1 cellular context compared by ENCODE assay signal in the genomic region with DNA sequence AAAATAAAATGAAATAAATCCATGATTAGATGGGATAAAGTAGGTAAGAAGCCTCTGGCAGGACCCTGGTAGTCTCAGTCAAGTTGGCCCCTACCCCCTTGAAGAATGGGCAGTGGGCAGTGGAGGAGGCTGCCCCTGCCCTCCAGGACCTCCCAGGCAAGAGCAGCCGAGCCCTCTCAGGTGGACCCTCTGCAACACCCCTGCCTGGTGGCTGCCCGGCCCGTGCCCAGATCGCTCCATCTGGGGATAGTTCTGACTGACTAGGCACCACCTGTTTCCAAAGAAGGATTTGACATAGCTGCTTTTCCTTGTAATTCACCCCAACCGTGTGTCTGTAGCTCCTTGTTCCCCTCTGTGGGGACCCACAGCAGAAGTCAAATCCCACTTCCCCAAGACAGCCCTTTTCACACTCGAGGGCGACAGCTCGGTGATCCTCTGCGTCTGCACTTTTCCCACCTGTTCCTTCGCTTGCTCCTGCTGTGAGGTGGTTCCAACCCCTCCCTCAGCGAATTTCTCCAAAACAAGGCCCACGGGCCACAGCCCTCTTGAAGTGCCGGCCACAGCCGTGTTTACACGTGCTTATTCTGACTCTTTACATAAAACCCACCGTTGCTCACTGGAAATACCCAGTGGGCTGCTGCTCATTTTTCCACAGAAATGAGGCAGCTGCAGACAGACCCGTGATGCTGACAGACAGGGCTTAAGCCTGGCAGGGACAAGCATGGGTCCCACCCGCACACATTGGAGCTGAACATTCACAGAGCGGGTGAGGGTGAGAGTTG.
TF ChIP-seq lines count a peak whose summit lies in the region.

No MANE protein-coding gene starts in this region.

TF ChIP-seq in GM12878, 131 proteins besides CTCF, POLR2A, EP300 and RAD21:
- TF ChIP-seq BHLHE40 (IDR thresholded peaks at IDR 0.05; ENCODE audit: borderline replicate concordance in 1 of 2, low read depth in 2 of 2, low read length in 1 of 2): peak in 1 of 2 experiments; percentile 17; a peak in 1 of 4 replicates
- peak; percentile 37; the same call in 1 of the 2 replicates for TF ChIP-seq ZNF687 (IDR thresholded peaks at IDR 0.05)
- TF ChIP-seq YY1 (IDR thresholded peaks at IDR 0.05; ENCODE audit: low read depth, low read length): no peak
- peak; percentile 15; the same call in 1 of the 2 replicates for TF ChIP-seq SPI1 (IDR thresholded peaks at IDR 0.05; ENCODE audit: borderline replicate concordance, insufficient read depth, low read depth, low read length)
TF ChIP-seq in GM12878: peak in this region for 3.
